15 cellular contexts compared by ENCODE assay signal in the genomic region with DNA sequence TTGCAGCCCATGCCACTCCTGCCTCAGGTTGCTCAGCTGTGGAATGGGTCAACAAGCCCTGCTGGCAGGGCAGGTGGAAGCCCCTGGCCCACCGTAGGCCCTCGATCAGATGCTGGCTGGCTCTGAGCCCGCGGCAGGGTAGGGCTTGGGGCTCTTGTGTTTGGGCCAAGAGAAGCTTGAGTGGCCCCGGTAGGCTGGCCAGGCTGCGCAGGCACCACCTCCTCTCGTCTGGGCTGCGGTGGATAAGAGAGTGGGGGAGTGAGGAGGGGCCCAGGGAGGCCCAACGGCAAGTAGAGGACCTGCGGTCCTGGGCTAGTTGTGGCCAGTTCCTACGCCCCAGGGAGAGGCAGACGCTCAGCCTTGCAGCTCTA.
DNase-seq lines count a peak whose midpoint lies in the region; ATAC-seq, FAIRE-seq and TF ChIP-seq lines count a peak whose summit lies in the region.
"Had no signal": no experiment of that assay in that cellular context is flagged by ENCODE, and none has a peak within 500 bp of the region (broad histone marks: within the 10 kb centered on the region; RNA-seq: fewer than 3 reads in every experiment).

No MANE protein-coding gene starts in this region.

- intact Hi-C loops in CD14-positive monocyte (cut with micrococcal nuclease) = no loop called here
- intact Hi-C loops in K562 (cut with micrococcal nuclease) = loop anchor here (5.0 kb wide), 1 partner anchor 364 kb away; no protein-coding TSS in a partner anchor

- ATAC-seq in GM23338 = peak; percentile 17
- peak; percentile 32 for ATAC-seq in K562
- no peak for ATAC-seq in stimulated activated memory B cell treated with anti-CD40 and anti-IgM and Interleukin-4, amounts not matched to agents 10 μg/mL and 1 μg/mL and 100 μg/mL, for 72 hours
- ATAC-seq in GM19023 (IDR thresholded peaks at IDR 0.05; ENCODE audit: unreplicated experiment) = no peak
- ATAC-seq in GM18519 (IDR thresholded peaks at IDR 0.05; ENCODE audit: low FRiP score, unreplicated experiment) = no peak

- no peak overlapping the region for H3K27ac Mint-ChIP-seq in CD14-positive monocyte
- H3K27ac Mint-ChIP-seq in GM23338 = no peak overlapping the region
- H3K27ac Mint-ChIP-seq in stimulated activated memory B cell treated with anti-CD40 and anti-IgM and Interleukin-4, amounts not matched to agents 10 μg/mL and 1 μg/mL and 100 μg/mL, for 72 hours = no peak overlapping the region
- H3K27ac Mint-ChIP-seq: T-helper 1 cell treated with Interleukin-12 subunit alpha and Interleukin-12 subunit beta and Interleukin-4 antibody, amounts not matched to agents 30 μg/mL and 1 μg/mL, for 36 hours had no signal

- H4K20me1 ChIP-seq in GM23338 (replicated peaks; ENCODE audit: insufficient read depth) (no peaks in the 10 kb centered on the region), K562 (replicated peaks; ENCODE audit: control insufficient read depth, insufficient read depth, low read length) (peaks cover 4% of the 10 kb centered on the region), osteoblast (ENCODE audit: insufficient read depth, low read length) (no peaks in the 10 kb centered on the region)

- TF ChIP-seq EP300 in K562 (IDR thresholded peaks at IDR 0.05; ENCODE audit: low read length) = no peak

- peaks cover 0 to 7% (median 2%) of the 10 kb centered on the region in 7 donors for H3K9me3 Mint-ChIP-seq in CD14-positive monocyte
- no peaks in the 10 kb centered on the region for H3K9me3 Mint-ChIP-seq in GM23338
- no peaks in the 10 kb centered on the region for H3K9me3 Mint-ChIP-seq in stimulated activated memory B cell treated with anti-CD40 and anti-IgM and Interleukin-4, amounts not matched to agents 10 μg/mL and 1 μg/mL and 100 μg/mL, for 72 hours
- H3K9me3 Mint-ChIP-seq: T-helper 1 cell treated with Interleukin-12 subunit alpha and Interleukin-12 subunit beta and Interleukin-4 antibody, amounts not matched to agents 30 μg/mL and 1 μg/mL, for 36 hours had no signal

- H3K4me3 ChIP-seq in GM23338 (no peak overlapping the region), K562 (no peak overlapping the region), osteoblast (ENCODE audit: insufficient read depth, low read length) (no peak overlapping the region)
- H3K4me3 ChIP-seq: A549 had no signal

- no peaks in the 10 kb centered on the region for H3K9me2 ChIP-seq in GM23338 (ENCODE audit: insufficient read depth)
- H3K9me2 ChIP-seq: SK-N-SH had no signal

- no peak for TF ChIP-seq CTCF in CD14-positive monocyte (IDR thresholded peaks at IDR 0.05)
- no peak for TF ChIP-seq CTCF in GM23338 (conservative IDR thresholded peaks at IDR 0.05; ENCODE audit: low read depth in 2 of 2)
- TF ChIP-seq CTCF in K562 (IDR thresholded peaks at IDR 0.05 in 2 of 3, conservative IDR thresholded peaks at IDR 0.05 in 1 of 3; ENCODE audit: insufficient read depth in 2 of 3, low read depth in 1 of 3, low read length in 3 of 3) = no peak
- TF ChIP-seq CTCF in osteoblast (IDR thresholded peaks at IDR 0.05; ENCODE audit: extremely low read depth, low read depth, low read length) = no peak

- no peaks in the 10 kb centered on the region for H3K36me3 ChIP-seq in GM23338 (ENCODE audit: insufficient read depth)
- no peaks in the 10 kb centered on the region for H3K36me3 ChIP-seq in K562 (ENCODE audit: control insufficient read depth, insufficient read depth, low read length)
- H3K36me3 ChIP-seq in osteoblast (ENCODE audit: insufficient read depth, low read length) = no peaks in the 10 kb centered on the region

- H3K4me3 Mint-ChIP-seq in CD14-positive monocyte (peak overlapping the region in 1 of 2 donors; percentile 5), GM23338 (no peak overlapping the region)
- no peak overlapping the region for H3K4me3 Mint-ChIP-seq in stimulated activated memory B cell treated with anti-CD40 and anti-IgM and Interleukin-4, amounts not matched to agents 10 μg/mL and 1 μg/mL and 100 μg/mL, for 72 hours
- H3K4me3 Mint-ChIP-seq: T-helper 1 cell treated with Interleukin-12 subunit alpha and Interleukin-12 subunit beta and Interleukin-4 antibody, amounts not matched to agents 30 μg/mL and 1 μg/mL, for 36 hours had no signal

- H3K27me3 ChIP-seq in GM23338 (ENCODE audit: insufficient read depth) = no peaks in the 10 kb centered on the region
- H3K27me3 ChIP-seq in K562 (ENCODE audit: control insufficient read depth in 2 of 2, insufficient read depth in 2 of 2, low read length in 2 of 2) = peaks cover 20 to 73% of the 10 kb centered on the region in 2 experiments; a peak in 4 of 5 replicates
- H3K27me3 ChIP-seq in osteoblast (ENCODE audit: insufficient read depth, low read length) = peaks cover 12% of the 10 kb centered on the region

- 4% methylated on average over 4 of the region's 12 CpGs for WGBS in K562 (ENCODE audit: insufficient coverage, low coverage, missing lambda C conversion rate)

- H3K4me1 Mint-ChIP-seq in CD14-positive monocyte = no peaks in the 10 kb centered on the region
- peaks cover 7% of the 10 kb centered on the region; the same call in 2 of the 3 replicates for H3K4me1 Mint-ChIP-seq in GM23338
- no peaks in the 10 kb centered on the region for H3K4me1 Mint-ChIP-seq in stimulated activated memory B cell treated with anti-CD40 and anti-IgM and Interleukin-4, amounts not matched to agents 10 μg/mL and 1 μg/mL and 100 μg/mL, for 72 hours

- BruUV-seq in K562 (replicated peaks; lab: Mats Ljungman, UMichigan) = no TSS peak

- in situ Hi-C loops in K562 (cut with MboI) = loop anchor here (10.0 kb wide), 1 partner anchor 362 kb away; no protein-coding TSS in a partner anchor

- DNase-seq in CD14-positive monocyte (ENCODE audit: low spot score) = peak; percentile 31
- DNase-seq in GM23338 (ENCODE audit: low spot score) = no peak
- no peak for DNase-seq in K562 (ENCODE audit: extremely low read depth in 1 of 4, low spot score in 3 of 4)
- peak; percentile 42 for DNase-seq in osteoblast (ENCODE audit: insufficient read length, low spot score, missing footprints)
- DNase-seq in GM19239 (ENCODE audit: insufficient read length, low spot score) = no peak
- DNase-seq: NCI-H187 treated with DMSO at 0.1 percent for 48 hours, SW 1271 had no signal

- H3K27me3 Mint-ChIP-seq in CD14-positive monocyte (ENCODE audit: low read depth in 3 of 3) (peaks cover 10 to 34% (median 16%) of the 10 kb centered on the region in 3 donors), GM23338 (ENCODE audit: insufficient read depth, low read depth, poor library complexity) (peaks cover 4% of the 10 kb centered on the region)
- peaks cover 64% of the 10 kb centered on the region for H3K27me3 Mint-ChIP-seq in stimulated activated memory B cell treated with anti-CD40 and anti-IgM and Interleukin-4, amounts not matched to agents 10 μg/mL and 1 μg/mL and 100 μg/mL, for 72 hours

- H3K79me2 ChIP-seq in GM23338 (replicated peaks; ENCODE audit: insufficient read depth) (no peaks in the 10 kb centered on the region), K562 (ENCODE audit: control insufficient read depth, insufficient read depth, low read length) (no peaks in the 10 kb centered on the region), osteoblast (ENCODE audit: insufficient read depth, low read length) (no peaks in the 10 kb centered on the region)

- H3K36me3 Mint-ChIP-seq in CD14-positive monocyte = no peaks in the 10 kb centered on the region
- H3K36me3 Mint-ChIP-seq in GM23338 (ENCODE audit: low read depth) = no peaks in the 10 kb centered on the region
- no peaks in the 10 kb centered on the region for H3K36me3 Mint-ChIP-seq in stimulated activated memory B cell treated with anti-CD40 and anti-IgM and Interleukin-4, amounts not matched to agents 10 μg/mL and 1 μg/mL and 100 μg/mL, for 72 hours

- H3K4me2 ChIP-seq in GM23338 = no peak overlapping the region
- H3K4me2 ChIP-seq in K562 (ENCODE audit: insufficient read depth, low read length) = no peak overlapping the region
- no peak overlapping the region for H3K4me2 ChIP-seq in osteoblast (ENCODE audit: insufficient read depth, low read length)
- H3K4me2 ChIP-seq: A549 had no signal

- H3K9ac ChIP-seq in K562 (ENCODE audit: insufficient read depth in 1 of 2, low read depth in 2 of 2, low read length in 2 of 2) = peak overlapping the region in 1 of 2 experiments; percentile 33; a peak in 1 of 4 replicates
- H3K9ac ChIP-seq: SK-N-SH had no signal

- 0 out of 2 replicates have a peak, but pooled peaks cover 2% of the 10 kb centered on the region for H3F3A ChIP-seq in GM23338 (replicated peaks; ENCODE audit: low read depth)

- POLR2A ChIA-PET in K562 (lab: Yijun Ruan, JAX) = interaction anchor here (0.5 kb wide), 1 partner anchor 68 kb away, joined by 3 read pairs; no protein-coding TSS in a partner anchor

- CTCF ChIA-PET in K562 (lab: Yijun Ruan, JAX; ENCODE audit: low intra/inter-chr PET ratio) = no interaction called here

- H3K4me1 ChIP-seq in GM23338 (ENCODE audit: insufficient read depth) (no peaks in the 10 kb centered on the region), K562 (replicated peaks in 1 of 2; ENCODE audit: control insufficient read depth in 2 of 2, insufficient read depth in 2 of 2, low read length in 2 of 2) (peaks cover 0 to 14% of the 10 kb centered on the region in 2 experiments; a peak in 2 of 5 replicates), osteoblast (ENCODE audit: insufficient read depth, low read length) (no peaks in the 10 kb centered on the region)
- H3K4me1 ChIP-seq: A549 had no signal

- no peak for FAIRE-seq in K562 (lab: Jason Lieb, UNC)
- no peak for FAIRE-seq in GM19239 (lab: Jason Lieb, UNC)
- FAIRE-seq: A549, RCC 7860 had no signal

- no peak for TF ChIP-seq RAD21 in K562 (CRISPR knock-in tag; conservative IDR thresholded peaks at IDR 0.05 in 1 of 2, IDR thresholded peaks at IDR 0.05 in 1 of 2)

- no peaks in the 10 kb centered on the region for H3K9me1 ChIP-seq in K562 (ENCODE audit: control insufficient read depth, insufficient read depth, low read length)

- TF ChIP-seq POLR2A in K562 (conservative IDR thresholded peaks at IDR 0.05) = no peak

- H2AFZ ChIP-seq in GM23338 (peak overlapping the region; percentile 87; the same call in 1 of the 2 replicates), K562 (ENCODE audit: low read depth, low read length) (no peak overlapping the region), osteoblast (ENCODE audit: low read length) (no peak overlapping the region)

- no peak overlapping the region for H3K27ac ChIP-seq in GM23338 (ENCODE audit: low read depth)
- H3K27ac ChIP-seq in K562 (ENCODE audit: extremely low read depth, low read depth, low read length) = no peak overlapping the region
- no peak overlapping the region for H3K27ac ChIP-seq in osteoblast (ENCODE audit: low read depth, low read length)
- H3K27ac ChIP-seq: A549, HL-60 had no signal

- no peaks in the 10 kb centered on the region; the same call in 1 of the 2 replicates for H3K9me3 ChIP-seq in K562 (replicated peaks; ENCODE audit: control insufficient read depth, insufficient read depth, low read depth, low read length)
- H3K9me3 ChIP-seq in osteoblast (ENCODE audit: low read depth, low read length) = no peaks in the 10 kb centered on the region
- H3K9me3 ChIP-seq: A549, SK-N-SH had no signal

TF ChIP-seq in GM23338, 12 proteins besides CTCF, POLR2A, EP300 and RAD21 (continues in another document):
- TF ChIP-seq NANOG (IDR thresholded peaks at IDR 0.05; ENCODE audit: borderline replicate concordance) (no peak), POLR2AphosphoS5 (IDR thresholded peaks at IDR 0.05; ENCODE audit: low read depth) (no peak)

Comparison
In these comparisons a context has a peak if more than half of its experiments do, and no peak if none do; other contexts are left out.
1. DNase-seq: peak in CD14-positive monocyte (single experiment) and osteoblast (single experiment); none in GM23338 (single experiment), K562 (0 of 4) and GM19239 (single experiment).
2. ATAC-seq: peak in GM23338 (single experiment) and K562 (single experiment); none in stimulated activated memory B cell treated with anti-CD40 and anti-IgM and Interleukin-4, amounts not matched to agents 10 μg/mL and 1 μg/mL and 100 μg/mL, for 72 hours (single experiment), GM19023 (single experiment) and GM18519 (single experiment).